10 cellular contexts compared by ENCODE assay signal in the genomic region with DNA sequence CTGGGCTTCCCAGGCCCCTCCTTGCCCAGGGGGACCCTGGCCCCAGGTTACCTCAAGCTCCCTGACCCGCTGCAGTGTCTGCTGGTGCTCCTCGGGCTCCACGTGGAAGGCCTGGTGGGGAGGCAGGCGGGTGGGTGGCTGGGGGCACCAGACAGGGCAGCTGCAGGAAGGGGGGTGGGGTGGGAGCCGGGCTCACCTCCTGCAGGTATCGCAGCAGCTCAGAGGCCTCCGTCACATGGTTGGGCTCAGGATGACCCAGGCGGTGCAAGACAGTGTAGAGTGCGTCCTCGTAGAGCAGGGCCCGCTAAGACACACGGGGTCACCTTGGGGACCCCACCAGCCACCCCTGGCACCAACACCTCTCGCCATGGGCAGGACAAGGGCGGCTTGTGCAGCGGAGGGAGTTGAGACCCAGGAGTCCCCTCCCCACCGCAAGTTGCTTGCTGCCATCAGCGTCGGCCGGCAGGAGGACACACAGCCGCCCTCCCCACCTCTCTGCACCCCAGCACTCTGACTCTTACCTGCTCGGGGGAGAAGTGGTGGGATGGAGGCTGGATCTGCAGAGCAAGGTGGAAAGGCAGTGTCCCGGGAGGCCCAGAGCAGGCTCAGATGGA. TPM values are rescaled to one million over a fixed set of nuclear protein-coding genes. Genes with fewer than 3 reads are reported as not detected.
A peak's percentile ranks its signal among the peaks of the same experiment; 100 is the strongest.
DNase-seq lines count a peak whose midpoint lies in the region; ATAC-seq and TF ChIP-seq lines count a peak whose summit lies in the region.
"Had no signal": no experiment of that assay in that cellular context is flagged by ENCODE, and none has a peak within 500 bp of the region (broad histone marks: within the 10 kb centered on the region; RNA-seq: fewer than 3 reads in every experiment).

No MANE protein-coding gene starts in this region.

- DNase-seq in thyroid gland = no peak
- DNase-seq in T-helper 9 cell = no peak

- H3K4me3 ChIP-seq in BLaER1 treated with 17β-estradiol and CSF1 and Interleukin-3, amounts not matched to agents 10 nM and 100 nM = peak overlapping the region; percentile 68 to 80 (median 72)
- H3K4me3 ChIP-seq in mucosa of stomach (ENCODE audit: low read length) (no peak overlapping the region), thyroid gland (replicated peaks in 1 of 3) (peak overlapping the region in 1 of 3 donors; percentile 1)

- no peaks in the 10 kb centered on the region for H3K9me3 Mint-ChIP-seq in IgD-negative memory B cell
- no peaks in the 10 kb centered on the region for H3K9me3 Mint-ChIP-seq in activated naive CD8-positive, alpha-beta T cell (ENCODE audit: low read depth)

- H3K36me3 Mint-ChIP-seq in IgD-negative memory B cell = peaks cover 1% of the 10 kb centered on the region
- H3K36me3 Mint-ChIP-seq in activated naive CD8-positive, alpha-beta T cell = no peaks in the 10 kb centered on the region

- ATAC-seq in GM18868 (IDR thresholded peaks at IDR 0.05; ENCODE audit: unreplicated experiment) = no peak
- no peak for ATAC-seq in GM19395 (IDR thresholded peaks at IDR 0.05; ENCODE audit: unreplicated experiment)

- H3K27me3 ChIP-seq in BLaER1 treated with 17β-estradiol and CSF1 and Interleukin-3, amounts not matched to agents 10 nM and 100 nM = no peaks in the 10 kb centered on the region
- H3K27me3 ChIP-seq in mucosa of stomach (ENCODE audit: control insufficient read depth, insufficient read depth, low read length) = no peaks in the 10 kb centered on the region
- H3K27me3 ChIP-seq in thyroid gland = no peaks in the 10 kb centered on the region

- H3K4me3 Mint-ChIP-seq in IgD-negative memory B cell = peak overlapping the region; percentile 89 to 98 (median 95)
- peak overlapping the region; percentile 92 for H3K4me3 Mint-ChIP-seq in activated naive CD8-positive, alpha-beta T cell

- peaks cover 0 to 24% (median 0%) of the 10 kb centered on the region in 11 experiments; a peak in 11 of 22 replicates for H4K20me1 ChIP-seq in BLaER1 treated with 17β-estradiol and CSF1 and Interleukin-3, amounts not matched to agents 10 nM and 100 nM

- no peak for TF ChIP-seq POLR2A in thyroid gland (IDR thresholded peaks at IDR 0.05)

- 86 to 88% methylated on average over 12 to 19 of the region's 22 CpGs for WGBS in thyroid gland, 2 donors

- H3K9ac ChIP-seq in BLaER1 treated with 17β-estradiol and CSF1 and Interleukin-3, amounts not matched to agents 10 nM and 100 nM = peak overlapping the region; percentile 87 to 95 (median 91)
- peak overlapping the region; percentile 74 for H3K9ac ChIP-seq in mucosa of stomach (ENCODE audit: low read length)
- H3K9ac ChIP-seq: KMS-11 had no signal

- no peaks in the 10 kb centered on the region for H3K9me3 ChIP-seq in BLaER1 treated with 17β-estradiol and CSF1 and Interleukin-3, amounts not matched to agents 10 nM and 100 nM (replicated peaks in 1 of 11)
- no peaks in the 10 kb centered on the region for H3K9me3 ChIP-seq in mucosa of stomach (ENCODE audit: control insufficient read depth, low read length)
- no peaks in the 10 kb centered on the region for H3K9me3 ChIP-seq in thyroid gland

- peak overlapping the region in 2 of 3 donors; percentile 53 to 83 for H3K27ac Mint-ChIP-seq in IgD-negative memory B cell
- H3K27ac Mint-ChIP-seq in activated naive CD8-positive, alpha-beta T cell = peak overlapping the region; percentile 84

- H3K27ac ChIP-seq in BLaER1 treated with 17β-estradiol and CSF1 and Interleukin-3, amounts not matched to agents 10 nM and 100 nM = peak overlapping the region; percentile 85 to 95 (median 94); a peak in 21 of 22 replicates
- no peak overlapping the region for H3K27ac ChIP-seq in thyroid gland
- H3K27ac ChIP-seq: KMS-11, VCaP had no signal

- H3K4me2 ChIP-seq in BLaER1 treated with 17β-estradiol and CSF1 and Interleukin-3, amounts not matched to agents 10 nM and 100 nM = peak overlapping the region; percentile 88 to 99 (median 97)
- H3K4me2 ChIP-seq: KMS-11 had no signal

- H3K36me3 ChIP-seq in BLaER1 treated with 17β-estradiol and CSF1 and Interleukin-3, amounts not matched to agents 10 nM and 100 nM = peaks cover 43 to 69% (median 57%) of the 10 kb centered on the region in 11 experiments
- peaks cover 15% of the 10 kb centered on the region for H3K36me3 ChIP-seq in mucosa of stomach (ENCODE audit: control insufficient read depth, insufficient read depth, low read length)
- H3K36me3 ChIP-seq in thyroid gland = peaks cover 21 to 23% of the 10 kb centered on the region in 2 donors

- peaks cover 41 to 79% (median 70%) of the 10 kb centered on the region in 10 experiments for H3K4me1 ChIP-seq in BLaER1 treated with 17β-estradiol and CSF1 and Interleukin-3, amounts not matched to agents 10 nM and 100 nM
- peaks cover 49% of the 10 kb centered on the region for H3K4me1 ChIP-seq in mucosa of stomach (ENCODE audit: control insufficient read depth, insufficient read depth, low read length)
- peaks cover 25 to 35% of the 10 kb centered on the region in 2 donors for H3K4me1 ChIP-seq in thyroid gland

- peaks cover 7 to 14% (median 7%) of the 10 kb centered on the region in 3 donors for H3K4me1 Mint-ChIP-seq in IgD-negative memory B cell
- H3K4me1 Mint-ChIP-seq in activated naive CD8-positive, alpha-beta T cell (ENCODE audit: low read depth) = peaks cover 16% of the 10 kb centered on the region

- no peaks in the 10 kb centered on the region for H3K27me3 Mint-ChIP-seq in IgD-negative memory B cell
- no peaks in the 10 kb centered on the region for H3K27me3 Mint-ChIP-seq in activated naive CD8-positive, alpha-beta T cell

- intact Hi-C loops in thyroid gland (cut with DNase I) = loop anchor here (10.0 kb wide), 1 partner anchor 178 kb away; a partner anchor contains a TSS

- no peak for TF ChIP-seq CTCF in thyroid gland (IDR thresholded peaks at IDR 0.05)

RNA-seq across cellular contexts. Expression of a gene that starts 1.1 kb away (rescaled TPM):
- polyA plus RNA-seq in IgD-negative memory B cell = 42.0 TPM
- total RNA-seq in thyroid gland = 1 to 10 TPM; 4.0 to 8.1 (median 5.2) TPM

RNA-seq across cellular contexts. Expression of a gene that starts 12.1 kb away (rescaled TPM):
- 131 TPM for polyA plus RNA-seq in IgD-negative memory B cell
- total RNA-seq in thyroid gland = 10 to 100 TPM; 41.8 to 64.5 (median 53.5) TPM

RNA-seq across cellular contexts. Expression of a gene that starts 35.3 kb away (rescaled TPM):
- 12.4 TPM for polyA plus RNA-seq in IgD-negative memory B cell
- 10 to 100 TPM; 14.7 to 27.8 (median 19.7) TPM for total RNA-seq in thyroid gland

RNA-seq across cellular contexts. Expression of a gene that starts 53.7 kb away (rescaled TPM):
- polyA plus RNA-seq in IgD-negative memory B cell = 25.0 TPM
- total RNA-seq in thyroid gland = 10 to 100 TPM; 23.0 to 39.4 (median 31.8) TPM

RNA-seq across cellular contexts. Expression of a gene that starts 58.5 kb away (rescaled TPM):
- polyA plus RNA-seq in IgD-negative memory B cell = 28.6 TPM
- total RNA-seq in thyroid gland = 10 to 100 TPM; 32.5 to 61.4 (median 47.9) TPM

Comparison
In these comparisons a context has a peak if more than half of its experiments do, and no peak if none do; other contexts are left out.
1. H3K27ac ChIP-seq: peak in BLaER1 treated with 17β-estradiol and CSF1 and Interleukin-3, amounts not matched to agents 10 nM and 100 nM (11 of 11); none in thyroid gland (0 of 3).